In the genomic region with DNA sequence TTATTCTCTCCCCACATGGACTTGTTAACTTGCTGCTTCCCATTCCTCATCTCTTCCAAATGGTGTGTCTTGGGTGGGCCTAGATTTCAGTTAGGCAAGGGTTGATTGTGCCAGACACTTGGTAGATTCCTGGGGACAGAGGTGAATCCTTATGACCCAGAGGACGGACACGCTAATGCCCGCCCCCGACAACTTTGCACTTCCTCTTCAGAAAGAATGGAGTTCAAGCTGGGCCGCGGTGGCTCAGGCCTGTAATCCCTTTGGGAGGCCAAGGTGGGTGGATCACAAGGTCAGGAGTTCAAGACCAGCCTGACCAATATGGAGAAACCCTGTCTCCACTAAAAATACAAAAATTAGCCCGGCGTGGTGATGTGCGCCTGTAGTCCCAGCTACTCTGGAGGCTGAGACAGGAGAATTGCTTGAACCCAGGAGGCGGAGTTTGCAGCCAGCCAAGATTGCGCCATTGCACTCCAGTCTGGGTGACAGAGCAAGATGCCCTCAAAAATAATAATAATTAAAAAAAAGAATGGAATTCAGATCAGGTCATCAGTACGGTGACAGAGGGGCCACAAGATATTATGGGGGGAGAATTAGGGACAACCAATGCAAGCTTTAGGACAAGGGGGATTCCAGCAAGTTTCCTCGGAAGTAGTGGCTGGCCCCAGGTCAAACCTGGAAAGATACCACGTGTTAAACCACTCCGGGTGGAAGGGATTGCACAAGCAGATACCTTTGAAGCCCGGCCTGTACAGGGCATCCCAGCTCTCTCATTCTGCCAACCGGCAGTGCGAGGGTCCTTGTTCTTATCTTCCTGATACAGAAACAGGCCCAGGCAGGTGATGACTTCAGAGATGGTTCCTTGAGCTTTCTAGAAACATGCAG, we compare ENCODE assay signal across 12 cellular contexts. TPM values are rescaled to one million over a fixed set of nuclear protein-coding genes. Genes with fewer than 3 reads are reported as not detected.
DNase-seq lines count a peak whose midpoint lies in the region; ATAC-seq and TF ChIP-seq lines count a peak whose summit lies in the region.
"Had no signal": no experiment of that assay in that cellular context is flagged by ENCODE, and none has a peak within 500 bp of the region (broad histone marks: within the 10 kb centered on the region; RNA-seq: fewer than 3 reads in every experiment).

No MANE protein-coding gene starts in this region.

- H3K4me3 Mint-ChIP-seq in CD14-positive monocyte (peak overlapping the region; percentile 67 to 100), chondrocyte (ENCODE audit: unreplicated experiment) (peak overlapping the region; percentile 97), neural crest cell (peak overlapping the region; percentile 96)

- TF ChIP-seq CTCF in CD14-positive monocyte (IDR thresholded peaks at IDR 0.05) (no peak), chondrocyte (IDR thresholded peaks at IDR 0.05) (no peak), neural crest cell (conservative IDR thresholded peaks at IDR 0.05) (no peak)

- H3K27me3 Mint-ChIP-seq in CD14-positive monocyte (ENCODE audit: low read depth in 3 of 3) (peaks cover 0 to 3% (median 0%) of the 10 kb centered on the region in 3 donors), chondrocyte (ENCODE audit: low read depth) (no peaks in the 10 kb centered on the region), neural crest cell (ENCODE audit: low read depth) (no peaks in the 10 kb centered on the region)

- ATAC-seq in HG03521 (IDR thresholded peaks at IDR 0.05; ENCODE audit: unreplicated experiment) = no peak
- no peak for ATAC-seq in GM19452 (IDR thresholded peaks at IDR 0.05; ENCODE audit: unreplicated experiment)
- ATAC-seq: left cardiac atrium had no signal

- DNase-seq in CD14-positive monocyte (ENCODE audit: low spot score) (no peak), NCI-H226 (peak; percentile 27), chondrocyte (ENCODE audit: low spot score) (no peak), neural crest cell (ENCODE audit: low read depth, low spot score) (no peak), NCI-H510A (lab: John Stamatoyannopoulos, UW) (no peak), NAMALWA (ENCODE audit: low spot score) (no peak)
- DNase-seq: cerebellar nuclear complex, GDM1, left cardiac atrium, SW 1271 had no signal

- H3K9me3 Mint-ChIP-seq in CD14-positive monocyte (no peaks in the 10 kb centered on the region), chondrocyte (ENCODE audit: low read depth) (no peaks in the 10 kb centered on the region), neural crest cell (no peaks in the 10 kb centered on the region)

- intact Hi-C loops in CD14-positive monocyte (cut with micrococcal nuclease) = loop anchor here (5.0 kb wide), 4 partner anchors 34 to 149 kb away; a partner anchor contains a TSS

- H3K4me1 Mint-ChIP-seq in CD14-positive monocyte = peaks cover 73% of the 10 kb centered on the region
- peaks cover 71% of the 10 kb centered on the region for H3K4me1 Mint-ChIP-seq in chondrocyte (ENCODE audit: low read depth)
- peaks cover 55% of the 10 kb centered on the region for H3K4me1 Mint-ChIP-seq in neural crest cell

- H3K27ac Mint-ChIP-seq in CD14-positive monocyte (peak overlapping the region; percentile 83 to 98 (median 85)), chondrocyte (ENCODE audit: unreplicated experiment) (peak overlapping the region; percentile 97), neural crest cell (ENCODE audit: unreplicated experiment) (no peak overlapping the region)

- H3K36me3 Mint-ChIP-seq in CD14-positive monocyte = peaks cover 36 to 56% of the 10 kb centered on the region in 2 donors
- no peaks in the 10 kb centered on the region for H3K36me3 Mint-ChIP-seq in chondrocyte (ENCODE audit: low read depth)
- H3K36me3 Mint-ChIP-seq in neural crest cell (ENCODE audit: low read depth) = no peaks in the 10 kb centered on the region

RNA-seq across cellular contexts. Expression of a gene that starts 2.7 kb away (rescaled TPM):
- 1 to 10 TPM; 5.9 to 7.5 TPM for polyA plus RNA-seq in CD14-positive monocyte
- total RNA-seq in chondrocyte (90.8 to 98.1 TPM (median 94.6 TPM) in 3 replicates), neural crest cell (113 and 119 TPM in 2 replicates)

RNA-seq across cellular contexts. Expression of a gene that starts 3.0 kb away (rescaled TPM):
- 1 to 10 TPM; 2.5 to 4.4 TPM for polyA plus RNA-seq in CD14-positive monocyte
- total RNA-seq in chondrocyte (7.8 to 9.5 TPM (median 8.2 TPM) in 3 replicates), neural crest cell (36.5 and 46.4 TPM in 2 replicates)

RNA-seq across cellular contexts. Expression of a gene that starts 51.7 kb away (rescaled TPM):
- 1 to 10 TPM; 5.1 to 5.4 TPM for polyA plus RNA-seq in CD14-positive monocyte
- total RNA-seq in chondrocyte = 4.9 to 10.6 TPM (median 6.1 TPM) in 3 replicates
- total RNA-seq in neural crest cell = 14.5 and 17.0 TPM in 2 replicates
